ENCODE assay signal across 16 cellular contexts in genomic region chr14:63459738-63460137, GRCh38.
DNase-seq lines count a peak whose midpoint lies in the region; ATAC-seq, FAIRE-seq and TF ChIP-seq lines count a peak whose summit lies in the region.
"Had no signal": no experiment of that assay in that cellular context is flagged by ENCODE, and none has a peak within 500 bp of the region (broad histone marks: within the 10 kb centered on the region; RNA-seq: fewer than 3 reads in every experiment).

No MANE protein-coding gene starts in this region.

- TF ChIP-seq CTCF in astrocyte (IDR thresholded peaks at IDR 0.05; ENCODE audit: insufficient read depth, low read depth, low read length) = no peak
- no peak for TF ChIP-seq CTCF in gastroesophageal sphincter (IDR thresholded peaks at IDR 0.05)
- TF ChIP-seq CTCF in pancreas (IDR thresholded peaks at IDR 0.05) = no peak
- TF ChIP-seq CTCF in transverse colon (IDR thresholded peaks at IDR 0.05) = no peak

- peaks cover 3% of the 10 kb centered on the region for H3K36me3 Mint-ChIP-seq in astrocyte (ENCODE audit: low read depth, unreplicated experiment)

- no peak overlapping the region for H3K27ac Mint-ChIP-seq in astrocyte (ENCODE audit: unreplicated experiment)
- H3K27ac Mint-ChIP-seq: B cell; CD4-positive, alpha-beta T cell had no signal

- intact Hi-C loops in pancreas (cut with DNase I) (no loop called here), transverse colon (cut with DNase I; ENCODE audit: low total_unique reads) (no loop called here)

- H4K20me1 ChIP-seq in astrocyte (ENCODE audit: insufficient read depth, low read length) (peaks cover 63% of the 10 kb centered on the region), GM23248 (ENCODE audit: insufficient read depth) (peaks cover 10% of the 10 kb centered on the region)

- H3K4me3 Mint-ChIP-seq in astrocyte (ENCODE audit: unreplicated experiment) = no peak overlapping the region
- H3K4me3 Mint-ChIP-seq: B cell; CD4-positive, alpha-beta T cell had no signal

- no peaks in the 10 kb centered on the region for H3F3A ChIP-seq in GM23248 (ENCODE audit: insufficient read depth)

- 13 to 32% methylated on average over 6 of the region's 6 CpGs for WGBS in gastroesophageal sphincter (ENCODE audit: low coverage in 1 of 2), 2 donors
- WGBS in pancreas, 2 donors = 23 to 31% methylated on average over 6 of the region's 6 CpGs
- WGBS in transverse colon (ENCODE audit: low coverage in 1 of 2), 2 donors = 58 to 73% methylated on average over 6 of the region's 6 CpGs
- 78% methylated on average over 6 of the region's 6 CpGs for WGBS in GM23248 (ENCODE audit: low coverage in 1 of 2, low lambda C conversion rate in 2 of 2, missing lambda C conversion rate in 2 of 2), 2 experiments

- H3K4me1 Mint-ChIP-seq in astrocyte (ENCODE audit: low read depth, unreplicated experiment) = peaks cover 7% of the 10 kb centered on the region

- H3K4me3 ChIP-seq in astrocyte (ENCODE audit: insufficient read depth, low read depth, low read length) = no peak overlapping the region
- H3K4me3 ChIP-seq in gastroesophageal sphincter = no peak overlapping the region
- no peak overlapping the region for H3K4me3 ChIP-seq in pancreas
- no peak overlapping the region for H3K4me3 ChIP-seq in transverse colon
- H3K4me3 ChIP-seq in GM23248 = no peak overlapping the region
- H3K4me3 ChIP-seq: GM12878 had no signal

- FAIRE-seq in astrocyte (lab: Jason Lieb, UNC) = peak; percentile 26
- FAIRE-seq in pancreas (lab: Jason Lieb, UNC) = no peak
- FAIRE-seq: GM12878 had no signal

- ATAC-seq in gastroesophageal sphincter = no peak
- peak in 3 of 4 donors; percentile 48 to 65 (median 51) for ATAC-seq in pancreas
- no peak for ATAC-seq in GM21360 (IDR thresholded peaks at IDR 0.05; ENCODE audit: unreplicated experiment)
- ATAC-seq: GM12878, HCT116 had no signal

- no peak overlapping the region for H3K9ac ChIP-seq in astrocyte (ENCODE audit: low read length)
- no peak overlapping the region for H3K9ac ChIP-seq in GM23248

- H3K9me3 Mint-ChIP-seq in astrocyte (ENCODE audit: unreplicated experiment) = no peaks in the 10 kb centered on the region
- H3K9me3 Mint-ChIP-seq: CD4-positive, alpha-beta T cell had no signal

- H3K9me3 ChIP-seq in astrocyte (ENCODE audit: insufficient read depth, low read depth, low read length) = no peaks in the 10 kb centered on the region
- no peaks in the 10 kb centered on the region for H3K9me3 ChIP-seq in gastroesophageal sphincter
- no peaks in the 10 kb centered on the region for H3K9me3 ChIP-seq in pancreas
- H3K9me3 ChIP-seq in transverse colon = no peaks in the 10 kb centered on the region
- H3K9me3 ChIP-seq in GM23248 (ENCODE audit: low read depth) = no peaks in the 10 kb centered on the region

- H2AFZ ChIP-seq in astrocyte (ENCODE audit: low read depth, low read length) (no peak overlapping the region), GM23248 (no peak overlapping the region)

- TF ChIP-seq POLR2A in gastroesophageal sphincter (IDR thresholded peaks at IDR 0.05) (no peak), transverse colon (IDR thresholded peaks at IDR 0.05) (no peak)

- H3K4me1 ChIP-seq in astrocyte (ENCODE audit: insufficient read depth, low read length) (peaks cover 3% of the 10 kb centered on the region), gastroesophageal sphincter (peaks cover 3 to 62% (median 14%) of the 10 kb centered on the region in 3 donors), pancreas (peaks cover 9 to 30% (median 23%) of the 10 kb centered on the region in 3 donors), transverse colon (peaks cover 0 to 8% (median 1%) of the 10 kb centered on the region in 4 donors), GM23248 (ENCODE audit: insufficient read depth) (peaks cover 4% of the 10 kb centered on the region; the same call in 1 of the 2 replicates)

- H3K79me2 ChIP-seq in astrocyte (ENCODE audit: insufficient read depth, low read length) (peaks cover 86% of the 10 kb centered on the region), GM23248 (ENCODE audit: insufficient read depth) (peaks cover 99% of the 10 kb centered on the region)

- H3K27me3 ChIP-seq in astrocyte (ENCODE audit: insufficient read depth, low read length) = no peaks in the 10 kb centered on the region
- no peaks in the 10 kb centered on the region for H3K27me3 ChIP-seq in gastroesophageal sphincter
- H3K27me3 ChIP-seq in pancreas = no peaks in the 10 kb centered on the region
- no peaks in the 10 kb centered on the region for H3K27me3 ChIP-seq in transverse colon
- no peaks in the 10 kb centered on the region for H3K27me3 ChIP-seq in GM23248 (replicated peaks; ENCODE audit: insufficient read depth)

- H3K27ac ChIP-seq in astrocyte (ENCODE audit: low read depth, low read length) (no peak overlapping the region), gastroesophageal sphincter (peak overlapping the region in 3 of 4 donors; percentile 29 to 56 (median 31)), pancreas (peak overlapping the region in 1 of 4 donors; percentile 1), transverse colon (no peak overlapping the region), GM23248 (no peak overlapping the region)
- H3K27ac ChIP-seq: HL-60 had no signal

- H3K36me3 ChIP-seq in astrocyte (ENCODE audit: insufficient read depth, low read length) (no peaks in the 10 kb centered on the region), gastroesophageal sphincter (no peaks in the 10 kb centered on the region), pancreas (no peaks in the 10 kb centered on the region), transverse colon (no peaks in the 10 kb centered on the region), GM23248 (ENCODE audit: low read depth) (no peaks in the 10 kb centered on the region)

- no peak overlapping the region for H3K4me2 ChIP-seq in astrocyte (ENCODE audit: low read length)
- H3K4me2 ChIP-seq in GM23248 (ENCODE audit: unreplicated experiment) = no peak overlapping the region

- TF ChIP-seq EP300 in gastroesophageal sphincter (IDR thresholded peaks at IDR 0.05) (no peak), transverse colon (IDR thresholded peaks at IDR 0.05; ENCODE audit: low read depth) (no peak)

- in situ Hi-C loops in G401 (cut with HindIII; ENCODE audit: low sequenced_read_pairs) (no loop called here), transverse colon (cut with MboI; ENCODE audit: low pct_ligation_motif_present in 1 of 4, low pct_unique_long_range_greater_than_20kb in 1 of 4, low sequenced_read_pairs in 3 of 4) (no loop called here), GM23248 (cut with MboI) (no loop called here)

- no peaks in the 10 kb centered on the region for H3K27me3 Mint-ChIP-seq in astrocyte (ENCODE audit: low read depth, unreplicated experiment)
- H3K27me3 Mint-ChIP-seq: B cell; CD4-positive, alpha-beta T cell had no signal

- H3K9me2 ChIP-seq in GM23248 (ENCODE audit: insufficient read depth) = no peaks in the 10 kb centered on the region

- DNase-seq in G401 (ENCODE audit: low spot score) (peak; percentile 54), astrocyte (ENCODE audit: low read depth) (no peak), pancreas (no peak), transverse colon (no peak), GM23248 (no peak)
- DNase-seq in activated CD4-positive, alpha-beta T cell treated with anti-CD3 and anti-CD28 coated beads, Interleukin-2, amount 50 U/mL, for 4 hours = no peak
- DNase-seq: C1 segment of cervical spinal cord; Calu3; CD4-positive, alpha-beta T cell; DMS 273 treated with DMSO at 0.1 percent for 48 hours had no signal

Comparison
In these comparisons a context has a peak if more than half of its experiments do, and no peak if none do; other contexts are left out.
1. H3K27ac ChIP-seq: peak in gastroesophageal sphincter (3 of 4); none in astrocyte (single experiment), transverse colon (0 of 4) and GM23248 (single experiment).
2. ATAC-seq: peak in pancreas (3 of 4); none in gastroesophageal sphincter (single experiment) and GM21360 (single experiment).